11 cellular contexts compared by ENCODE assay signal in genomic region chr16:47713225-47713595, GRCh38.
A peak's percentile ranks its signal among the peaks of the same experiment; 100 is the strongest.
DNase-seq lines count a peak whose midpoint lies in the region; FAIRE-seq and TF ChIP-seq lines count a peak whose summit lies in the region.
"Had no signal": no experiment of that assay in that cellular context is flagged by ENCODE, and none has a peak within 500 bp of the region (broad histone marks: within the 10 kb centered on the region; RNA-seq: fewer than 3 reads in every experiment).

No MANE protein-coding gene starts in this region.

- H3K4me3 ChIP-seq in GM12865 (ENCODE audit: low read depth, low read length) (no peak overlapping the region), SK-N-SH (ENCODE audit: low read depth in 2 of 2, low read length in 1 of 2) (no peak overlapping the region), keratinocyte (ENCODE audit: control insufficient read depth in 2 of 3, extremely low read depth in 1 of 3, insufficient read depth in 2 of 3, low read depth in 1 of 3, low read length in 3 of 3) (no peak overlapping the region)

- FAIRE-seq in keratinocyte (lab: Jason Lieb, UNC), result peak; percentile 99

- H2AFZ ChIP-seq in SK-N-SH (ENCODE audit: low read depth) (peak overlapping the region; percentile 46; the same call in 1 of the 2 replicates), keratinocyte (ENCODE audit: control insufficient read depth, low read length) (no peak overlapping the region)

- peak overlapping the region; percentile 61 for H3K4me2 ChIP-seq in SK-N-SH
- H3K4me2 ChIP-seq in keratinocyte (ENCODE audit: control insufficient read depth, extremely low read depth, insufficient read depth, low read depth, low read length), result no peak overlapping the region

- no peaks in the 10 kb centered on the region for H3K9me1 ChIP-seq in keratinocyte (ENCODE audit: control insufficient read depth, extremely low read depth, insufficient read depth, low read length)

- TF ChIP-seq CTCF in GM12865 (IDR thresholded peaks at IDR 0.05; ENCODE audit: insufficient read depth, low read depth, low read length, missing control alignments) (no peak), SK-N-SH (IDR thresholded peaks at IDR 0.05) (no peak), keratinocyte (optimal IDR thresholded peaks at IDR 0.05 in 1 of 3, IDR thresholded peaks at IDR 0.05 in 1 of 3, conservative IDR thresholded peaks at IDR 0.05 in 1 of 3; ENCODE audit: extremely low read depth in 1 of 3, insufficient read depth in 2 of 3, low read length in 3 of 3) (no peak)

- CTCF ChIA-PET in SK-N-SH (lab: Yijun Ruan, JAX), result interaction anchor here (0.9 to 1.8 kb wide), 2 partner anchors 569 to 572 kb away, joined by 3 to 7 read pairs; partner anchors contain the start of gene NETO2

- TF ChIP-seq EP300 in SK-N-SH (IDR thresholded peaks at IDR 0.05; ENCODE audit: borderline replicate concordance in 1 of 2, low read depth in 1 of 2, low read length in 1 of 2), result peak in 1 of 2 experiments; percentile 68; a peak in 1 of 4 replicates

- H3K36me3 ChIP-seq in SK-N-SH (replicated peaks in 1 of 2; ENCODE audit: control insufficient read depth in 1 of 2, insufficient read depth in 2 of 2, low read length in 1 of 2) (no peaks in the 10 kb centered on the region), keratinocyte (ENCODE audit: control insufficient read depth in 2 of 2, extremely low read depth in 1 of 2, insufficient read depth in 2 of 2, low read length in 2 of 2) (no peaks in the 10 kb centered on the region)

- TF ChIP-seq RAD21 in SK-N-SH (IDR thresholded peaks at IDR 0.05; ENCODE audit: low read length), result no peak

- H3K27ac ChIP-seq in SK-N-SH (ENCODE audit: low read depth in 2 of 2, low read length in 1 of 2) (peak overlapping the region in 1 of 2 experiments; percentile 29; a peak in 3 of 4 replicates), keratinocyte (ENCODE audit: control insufficient read depth, insufficient read depth, low read length) (peak overlapping the region; percentile 31)

- POLR2A ChIA-PET in SK-N-SH (lab: Yijun Ruan, JAX), result no interaction called here

- WGBS in SK-N-SH (ENCODE audit: low lambda C conversion rate), result 41% methylated on average over 6 of the region's 6 CpGs

- peaks cover 0 to 14% of the 10 kb centered on the region in 2 experiments; a peak in 2 of 4 replicates for H3K4me1 ChIP-seq in SK-N-SH (ENCODE audit: control insufficient read depth in 1 of 2, insufficient read depth in 2 of 2, low read depth in 1 of 2, low read length in 1 of 2)
- H3K4me1 ChIP-seq in keratinocyte (ENCODE audit: control insufficient read depth, extremely low read depth, insufficient read depth, low read length), result peaks cover 26% of the 10 kb centered on the region

- peaks cover 2% of the 10 kb centered on the region for H3F3A ChIP-seq in SK-N-SH (replicated peaks; ENCODE audit: insufficient read depth)

- dilution Hi-C loops in keratinocyte (cut with MboI; ENCODE audit: extremely low pct_ligation_motif_present, low sequenced_read_pairs), result no loop called here

- H3K9me2 ChIP-seq in SK-N-SH, result no peaks in the 10 kb centered on the region

- H3K27me3 ChIP-seq in SK-N-SH (ENCODE audit: insufficient read depth), result no peaks in the 10 kb centered on the region
- H3K27me3 ChIP-seq in keratinocyte (ENCODE audit: control insufficient read depth, extremely low read depth, insufficient read depth, low read length), result no peaks in the 10 kb centered on the region

- H4K20me1 ChIP-seq in SK-N-SH (ENCODE audit: insufficient read depth) (no peaks in the 10 kb centered on the region), keratinocyte (ENCODE audit: control insufficient read depth, extremely low read depth, insufficient read depth, low read length) (no peaks in the 10 kb centered on the region)

- no peaks in the 10 kb centered on the region for H3K9me3 ChIP-seq in SK-N-SH
- H3K9me3 ChIP-seq in keratinocyte (ENCODE audit: control insufficient read depth, low read depth, low read length), result no peaks in the 10 kb centered on the region

- DNase-seq in GM12865 (ENCODE audit: low read depth) (peak; percentile 40), HCEC 1CT (peak; percentile 67), SK-N-SH (peak; percentile 41), keratinocyte (ENCODE audit: low read depth, low spot score) (peak; percentile 71), NCI-H1930 (lab: John Stamatoyannopoulos, UW) (no peak), mucosa of gallbladder (ENCODE audit: low spot score) (no peak), RPMI8226 (no peak), NCI-H2029 (lab: John Stamatoyannopoulos, UW) (no peak)
- DNase-seq: anterior cingulate cortex, midbrain, NCI-H69 had no signal

- no peaks in the 10 kb centered on the region for H3K79me2 ChIP-seq in SK-N-SH (ENCODE audit: insufficient read depth)
- no peaks in the 10 kb centered on the region for H3K79me2 ChIP-seq in keratinocyte (ENCODE audit: control insufficient read depth, insufficient read depth, low read length)

- no peak overlapping the region for H3K9ac ChIP-seq in SK-N-SH
- peak overlapping the region; percentile 24 for H3K9ac ChIP-seq in keratinocyte (ENCODE audit: control insufficient read depth, extremely low read depth, insufficient read depth, low read length)

TF ChIP-seq in SK-N-SH, 30 proteins besides CTCF, POLR2A, EP300 and RAD21 (continues in another document):
- TF ChIP-seq FOXM1 (IDR thresholded peaks at IDR 0.05; ENCODE audit: low read depth) (no peak), RFX5 (IDR thresholded peaks at IDR 0.05; ENCODE audit: low read length) (no peak), NFIC (IDR thresholded peaks at IDR 0.05; ENCODE audit: borderline replicate concordance) (peak; percentile 15; the same call in 1 of the 2 replicates), SIN3A (IDR thresholded peaks at IDR 0.05; ENCODE audit: borderline replicate concordance, low read depth, low read length) (no peak), USF1 (IDR thresholded peaks at IDR 0.05; ENCODE audit: borderline replicate concordance, low read depth) (no peak), TCF12 (IDR thresholded peaks at IDR 0.05) (peak; percentile 88), GATA2 (CRISPR knock-in tag; IDR thresholded peaks at IDR 0.05) (no peak), SMC3 (IDR thresholded peaks at IDR 0.05; ENCODE audit: low read depth, low read length) (no peak), USF2 (IDR thresholded peaks at IDR 0.05; ENCODE audit: borderline replicate concordance, low read depth, low read length) (no peak), NRF1 (IDR thresholded peaks at IDR 0.05; ENCODE audit: low read depth, low read length) (no peak), ELF1 (IDR thresholded peaks at IDR 0.05) (no peak), CHD2 (IDR thresholded peaks at IDR 0.05; ENCODE audit: low read length, partially characterized antibody) (no peak), TEAD4 (IDR thresholded peaks at IDR 0.05; ENCODE audit: borderline replicate concordance, insufficient read depth) (no peak; the same call in 1 of the 2 replicates), MAX (IDR thresholded peaks at IDR 0.05; ENCODE audit: low read depth) (no peak), TAF1 (IDR thresholded peaks at IDR 0.05; ENCODE audit: borderline replicate concordance, low read depth, low read length) (no peak), MXI1 (IDR thresholded peaks at IDR 0.05; ENCODE audit: low read depth, low read length) (no peak), RXRA (IDR thresholded peaks at IDR 0.05; ENCODE audit: borderline replicate concordance, low read depth) (no peak), MEF2A (IDR thresholded peaks at IDR 0.05; ENCODE audit: borderline replicate concordance, low read depth) (no peak), YY1 (IDR thresholded peaks at IDR 0.05; ENCODE audit: low read depth) (no peak), RCOR1 (IDR thresholded peaks at IDR 0.05; ENCODE audit: low read length) (no peak)
- TF ChIP-seq, protein P1, sequence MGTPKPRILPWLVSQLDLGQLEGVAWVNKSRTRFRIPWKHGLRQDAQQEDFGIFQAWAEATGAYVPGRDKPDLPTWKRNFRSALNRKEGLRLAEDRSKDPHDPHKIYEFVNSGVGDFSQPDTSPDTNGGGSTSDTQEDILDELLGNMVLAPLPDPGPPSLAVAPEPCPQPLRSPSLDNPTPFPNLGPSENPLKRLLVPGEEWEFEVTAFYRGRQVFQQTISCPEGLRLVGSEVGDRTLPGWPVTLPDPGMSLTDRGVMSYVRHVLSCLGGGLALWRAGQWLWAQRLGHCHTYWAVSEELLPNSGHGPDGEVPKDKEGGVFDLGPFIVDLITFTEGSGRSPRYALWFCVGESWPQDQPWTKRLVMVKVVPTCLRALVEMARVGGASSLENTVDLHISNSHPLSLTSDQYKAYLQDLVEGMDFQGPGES (IDR thresholded peaks at IDR 0.05; ENCODE audit: low read depth, low read length), result no peak

Comparison
In these comparisons a context has a peak if more than half of its experiments do, and no peak if none do; other contexts are left out.
1. DNase-seq: peak in GM12865 (single experiment), HCEC 1CT (single experiment), SK-N-SH (single experiment) and keratinocyte (single experiment); none in NCI-H1930 (0 of 2), mucosa of gallbladder (single experiment), RPMI8226 (single experiment) and NCI-H2029 (single experiment).